1 cellular context compared by ENCODE assay signal in genomic region chr2:19901458-19902271, GRCh38.
TF ChIP-seq lines count a peak whose summit lies in the region.

TTC32 (minus strand) TSS chr2:19901983; CDS start chr2:19901854, 129 bp downstream.

TF ChIP-seq in K562, 482 proteins besides CTCF, POLR2A, EP300 and RAD21 (continued from another document and continues in another):
- no peak for TF ChIP-seq GMEB1 (CRISPR knock-in tag; IDR thresholded peaks at IDR 0.05)
- no peak for TF ChIP-seq HNRNPH1 (optimal IDR thresholded peaks at IDR 0.05; ENCODE audit: low read depth, low read length)
- peak; percentile 87 for TF ChIP-seq CXXC5 (CRISPR knock-in tag; IDR thresholded peaks at IDR 0.05)
- peak; percentile 47; the same call in 1 of the 2 replicates for TF ChIP-seq SMAD4 (CRISPR knock-in tag; conservative IDR thresholded peaks at IDR 0.05)
- no peak for TF ChIP-seq ZNF280B (CRISPR knock-in tag; IDR thresholded peaks at IDR 0.05)
- no peak for TF ChIP-seq CREB5 (CRISPR knock-in tag; IDR thresholded peaks at IDR 0.05)
- TF ChIP-seq XRCC4 (IDR thresholded peaks at IDR 0.05; ENCODE audit: extremely low read depth, insufficient read depth, insufficient read length) = no peak
- peak; percentile 91 for TF ChIP-seq HLTF (IDR thresholded peaks at IDR 0.05)
- no peak for TF ChIP-seq ZNF224 (CRISPR knock-in tag; IDR thresholded peaks at IDR 0.05)
- no peak for TF ChIP-seq ZNF76 (CRISPR knock-in tag; IDR thresholded peaks at IDR 0.05; ENCODE audit: borderline replicate concordance)
- TF ChIP-seq NR2C2 (CRISPR knock-in tag; IDR thresholded peaks at IDR 0.05) = peak; percentile 70; the same call in 1 of the 2 replicates
- TF ChIP-seq NR2C2 (tag; IDR thresholded peaks at IDR 0.05) = peak; percentile 93
- TF ChIP-seq FOXA1 (IDR thresholded peaks at IDR 0.05; ENCODE audit: borderline replicate concordance) = no peak
- peak; percentile 90 for TF ChIP-seq PML (IDR thresholded peaks at IDR 0.05; ENCODE audit: low read length)
- TF ChIP-seq NR0B1 (IDR thresholded peaks at IDR 0.05; ENCODE audit: partially characterized antibody) = no peak
- TF ChIP-seq NFIX (CRISPR knock-in tag; IDR thresholded peaks at IDR 0.05; ENCODE audit: low read depth) = no peak
- peak; percentile 90 for TF ChIP-seq MYBL2 (IDR thresholded peaks at IDR 0.05; ENCODE audit: low read depth)
- TF ChIP-seq MYBL2 (CRISPR knock-in tag; IDR thresholded peaks at IDR 0.05; ENCODE audit: borderline replicate concordance) = no peak
- TF ChIP-seq NFYB (IDR thresholded peaks at IDR 0.05; ENCODE audit: extremely low read depth, insufficient read length) = no peak
- no peak; the same call in 1 of the 2 replicates for TF ChIP-seq ZNF644 (tag; IDR thresholded peaks at IDR 0.05; ENCODE audit: low read depth)
- TF ChIP-seq ETV1 (tag; conservative IDR thresholded peaks at IDR 0.05; ENCODE audit: low read depth) = peak; percentile 59
- TF ChIP-seq SNAPC5 (CRISPR knock-in tag; IDR thresholded peaks at IDR 0.05) = no peak
- no peak for TF ChIP-seq PTBP1 (IDR thresholded peaks at IDR 0.05; ENCODE audit: low read depth, low read length)
- no peak for TF ChIP-seq BRCA1 (IDR thresholded peaks at IDR 0.05)
- no peak for TF ChIP-seq BRCA1 (CRISPR knock-in tag; IDR thresholded peaks at IDR 0.05)
- TF ChIP-seq CBFA2T2 (conservative IDR thresholded peaks at IDR 0.05) = no peak
- no peak for TF ChIP-seq MCM7 (IDR thresholded peaks at IDR 0.05)
- peak; percentile 81 for TF ChIP-seq CBX1 (IDR thresholded peaks at IDR 0.05; ENCODE audit: low read depth)
- no peak for TF ChIP-seq FOSL1 (tag; conservative IDR thresholded peaks at IDR 0.05)
- TF ChIP-seq ZKSCAN8 (CRISPR knock-in tag; IDR thresholded peaks at IDR 0.05) = no peak
- TF ChIP-seq PRPF4 (IDR thresholded peaks at IDR 0.05; ENCODE audit: insufficient read depth, low read depth, low read length, poor library complexity, severe bottlenecking) = peak; percentile 38
- TF ChIP-seq CHD2 (IDR thresholded peaks at IDR 0.05; ENCODE audit: low read depth, low read length) = peak; percentile 95
- no peak for TF ChIP-seq ZBTB40 (IDR thresholded peaks at IDR 0.05)
- TF ChIP-seq ZBTB40 (CRISPR knock-in tag; IDR thresholded peaks at IDR 0.05) = no peak
- TF ChIP-seq KDM5B (IDR thresholded peaks at IDR 0.05; ENCODE audit: insufficient replicate concordance, low read depth, low read length) = peak; percentile 94
- no peak for TF ChIP-seq ZNF3 (CRISPR knock-in tag; IDR thresholded peaks at IDR 0.05)
- no peak for TF ChIP-seq ZNF518B (CRISPR knock-in tag; IDR thresholded peaks at IDR 0.05)
- TF ChIP-seq FOXO4 (CRISPR knock-in tag; IDR thresholded peaks at IDR 0.05) = no peak
- TF ChIP-seq MTA3 (IDR thresholded peaks at IDR 0.05; ENCODE audit: borderline replicate concordance) = peak; percentile 99
- peak; percentile 97 for TF ChIP-seq POLR2H (tag; IDR thresholded peaks at IDR 0.05; ENCODE audit: low read depth)
- no peak for TF ChIP-seq ZFPM2 (CRISPR knock-in tag; IDR thresholded peaks at IDR 0.05)
- no peak for TF ChIP-seq PHB2 (IDR thresholded peaks at IDR 0.05; ENCODE audit: low read depth)
- no peak for TF ChIP-seq CBFB (CRISPR knock-in tag; IDR thresholded peaks at IDR 0.05)
- peak; percentile 95 for TF ChIP-seq ZFX (CRISPR knock-in tag; IDR thresholded peaks at IDR 0.05)
- no peak for TF ChIP-seq ESRRB (CRISPR knock-in tag; IDR thresholded peaks at IDR 0.05; ENCODE audit: borderline replicate concordance)
- no peak for TF ChIP-seq KLF1 (tag; IDR thresholded peaks at IDR 0.05)
- TF ChIP-seq LEF1 (IDR thresholded peaks at IDR 0.05) = no peak
- no peak for TF ChIP-seq RB1 (IDR thresholded peaks at IDR 0.05; ENCODE audit: low read depth)
- TF ChIP-seq TBP (optimal IDR thresholded peaks at IDR 0.05; ENCODE audit: low read depth, low read length) = peak; percentile 93
